ENCODE assay signal across 14 cellular contexts in genomic region chr7:113936535-113936934, GRCh38. TPM values are rescaled to one million over a fixed set of nuclear protein-coding genes. Genes with fewer than 3 reads are reported as not detected.
DNase-seq lines count a peak whose midpoint lies in the region; ATAC-seq, FAIRE-seq and TF ChIP-seq lines count a peak whose summit lies in the region.
"Had no signal": no experiment of that assay in that cellular context is flagged by ENCODE, and none has a peak within 500 bp of the region (broad histone marks: within the 10 kb centered on the region; RNA-seq: fewer than 3 reads in every experiment).

No MANE protein-coding gene starts in this region.

- no peak overlapping the region for H3K14ac ChIP-seq in neuronal stem cell (ENCODE audit: low read length)

- H3K4me3 ChIP-seq in bronchial epithelial cell (ENCODE audit: low read depth, low read length): no peak overlapping the region
- no peak overlapping the region for H3K4me3 ChIP-seq in dorsolateral prefrontal cortex
- H3K4me3 ChIP-seq in neuronal stem cell (ENCODE audit: low read length in 2 of 2): peak overlapping the region in 1 of 2 donors; percentile 48
- H3K4me3 ChIP-seq in upper lobe of left lung: no peak overlapping the region
- no peak overlapping the region for H3K4me3 ChIP-seq in pancreas
- H3K4me3 ChIP-seq: BLaER1 treated with 17β-estradiol and CSF1 and Interleukin-3, amounts not matched to agents 10 nM and 100 nM had no signal

- TF ChIP-seq CTCF in bronchial epithelial cell (IDR thresholded peaks at IDR 0.05; ENCODE audit: insufficient read depth, low read length, severe bottlenecking) (no peak), dorsolateral prefrontal cortex (IDR thresholded peaks at IDR 0.05 in 54 of 56, conservative IDR thresholded peaks at IDR 0.05 in 2 of 56; ENCODE audit: low read depth in 1 of 56, partially characterized antibody in 56 of 56) (no peak), upper lobe of left lung (IDR thresholded peaks at IDR 0.05) (no peak), pancreas (IDR thresholded peaks at IDR 0.05) (no peak)

- TF ChIP-seq POLR2A in upper lobe of left lung (IDR thresholded peaks at IDR 0.05): no peak
- no peak for TF ChIP-seq POLR2A in GM18505 (IDR thresholded peaks at IDR 0.05; ENCODE audit: borderline replicate concordance, extremely low read depth, insufficient read depth, insufficient read length)

- peak overlapping the region; percentile 23 for H3K23ac ChIP-seq in neuronal stem cell (ENCODE audit: low read depth, low read length, poor library complexity)

- no peaks in the 10 kb centered on the region for H3K79me1 ChIP-seq in neuronal stem cell (ENCODE audit: low read depth, low read length)

- H3K4me1 ChIP-seq in neuronal stem cell (ENCODE audit: control insufficient read depth in 2 of 2, insufficient read depth in 1 of 2, low read depth in 1 of 2, low read length in 2 of 2) (no peaks in the 10 kb centered on the region), upper lobe of left lung (no peaks in the 10 kb centered on the region), pancreas (no peaks in the 10 kb centered on the region)
- H3K4me1 ChIP-seq: BLaER1 treated with 17β-estradiol and CSF1 and Interleukin-3, amounts not matched to agents 10 nM and 100 nM had no signal

- H4K91ac ChIP-seq in neuronal stem cell (ENCODE audit: low read depth, low read length, poor library complexity): no peak overlapping the region

- no peak for DNase-seq in bronchial epithelial cell (ENCODE audit: low read depth)
- peak in 1 of 10 donors; percentile 28 for DNase-seq in dorsolateral prefrontal cortex
- DNase-seq in neuronal stem cell (ENCODE audit: low spot score): no peak
- DNase-seq in upper lobe of left lung: no peak
- no peak for DNase-seq in anterior cingulate cortex (lab: John Stamatoyannopoulos, UW)
- no peak for DNase-seq in pancreas
- DNase-seq: ACHN; CD4-positive, CD25-positive, alpha-beta regulatory T cell; DMS53; GF-D8 had no signal

- TF ChIP-seq EP300 in upper lobe of left lung (IDR thresholded peaks at IDR 0.05): no peak

- H3K9me3 ChIP-seq in neuronal stem cell (replicated peaks in 1 of 2; ENCODE audit: control insufficient read depth in 2 of 2, insufficient read depth in 1 of 2, low read depth in 1 of 2, low read length in 2 of 2) (no peaks in the 10 kb centered on the region), upper lobe of left lung (peaks cover 0 to 4% (median 1%) of the 10 kb centered on the region in 4 donors), pancreas (no peaks in the 10 kb centered on the region)

- ATAC-seq in upper lobe of left lung (ENCODE audit: low FRiP score in 2 of 2): peak; percentile 23 to 40
- ATAC-seq in GM18505 (IDR thresholded peaks at IDR 0.05; ENCODE audit: unreplicated experiment): no peak
- no peak for ATAC-seq in pancreas

- no peak overlapping the region for H3K9ac ChIP-seq in neuronal stem cell (ENCODE audit: low read depth, low read length, poor library complexity)
- H3K9ac ChIP-seq: BLaER1 treated with 17β-estradiol and CSF1 and Interleukin-3, amounts not matched to agents 10 nM and 100 nM had no signal

- H3K27ac ChIP-seq in dorsolateral prefrontal cortex (peak overlapping the region in 51 of 59 donors; percentile 15 to 87 (median 63)), neuronal stem cell (replicated peaks; ENCODE audit: low read length) (no peak overlapping the region), upper lobe of left lung (no peak overlapping the region), pancreas (no peak overlapping the region)
- H3K27ac ChIP-seq: BLaER1 treated with 17β-estradiol and CSF1 and Interleukin-3, amounts not matched to agents 10 nM and 100 nM had no signal

- no peak overlapping the region for H4K8ac ChIP-seq in neuronal stem cell (ENCODE audit: low read depth, low read length)

- no peaks in the 10 kb centered on the region for H3K36me3 ChIP-seq in bronchial epithelial cell (ENCODE audit: control insufficient read depth, insufficient read depth, low read length)
- H3K36me3 ChIP-seq in neuronal stem cell (replicated peaks in 1 of 2; ENCODE audit: control insufficient read depth in 2 of 2, insufficient read depth in 2 of 2, low read length in 2 of 2): no peaks in the 10 kb centered on the region
- H3K36me3 ChIP-seq in upper lobe of left lung: no peaks in the 10 kb centered on the region
- H3K36me3 ChIP-seq in pancreas: no peaks in the 10 kb centered on the region
- H3K36me3 ChIP-seq: BLaER1 treated with 17β-estradiol and CSF1 and Interleukin-3, amounts not matched to agents 10 nM and 100 nM had no signal

- FAIRE-seq in bronchial epithelial cell (lab: Jason Lieb, UNC) (peak; percentile 50), pancreas (lab: Jason Lieb, UNC) (no peak)
- FAIRE-seq: H54 had no signal

- H2BK5ac ChIP-seq in neuronal stem cell (ENCODE audit: low read length): no peak overlapping the region

- H3K27me3 ChIP-seq in bronchial epithelial cell (ENCODE audit: control insufficient read depth, insufficient read depth, low read length): no peaks in the 10 kb centered on the region
- H3K27me3 ChIP-seq in dorsolateral prefrontal cortex: no peaks in the 10 kb centered on the region
- no peaks in the 10 kb centered on the region for H3K27me3 ChIP-seq in neuronal stem cell (ENCODE audit: control insufficient read depth in 3 of 3, insufficient read depth in 3 of 3, low read depth in 1 of 3, low read length in 3 of 3)
- no peaks in the 10 kb centered on the region for H3K27me3 ChIP-seq in upper lobe of left lung
- no peaks in the 10 kb centered on the region for H3K27me3 ChIP-seq in pancreas
- H3K27me3 ChIP-seq: BLaER1 treated with 17β-estradiol and CSF1 and Interleukin-3, amounts not matched to agents 10 nM and 100 nM had no signal

- H3K4ac ChIP-seq in neuronal stem cell (ENCODE audit: low read length): no peak overlapping the region

- no peak overlapping the region for H2BK15ac ChIP-seq in neuronal stem cell (ENCODE audit: low read length)

- WGBS in neuronal stem cell (ENCODE audit: extremely low coverage in 2 of 2, insufficient read length in 2 of 2, insufficient replicate concordance in 1 of 2), 2 donors: no CpG with 5 or more reads among the region's 3 CpGs
- 62 to 80% methylated on average over 1 to 3 of the region's 3 CpGs for WGBS in upper lobe of left lung, 2 donors
- 41 to 44% methylated on average over 3 of the region's 3 CpGs for WGBS in pancreas, 2 donors

- H2AK5ac ChIP-seq in neuronal stem cell (ENCODE audit: low read depth, low read length): no peak overlapping the region

- no peak overlapping the region for H2AFZ ChIP-seq in neuronal stem cell (ENCODE audit: low read length)

- H2BK12ac ChIP-seq in neuronal stem cell (ENCODE audit: low read length): no peak overlapping the region

- H3K4me2 ChIP-seq in neuronal stem cell (ENCODE audit: insufficient read depth, low read length, poor library complexity, severe bottlenecking): no peak overlapping the region
- H3K4me2 ChIP-seq: BLaER1 treated with 17β-estradiol and CSF1 and Interleukin-3, amounts not matched to agents 10 nM and 100 nM had no signal

- no peak overlapping the region for H2BK120ac ChIP-seq in neuronal stem cell (ENCODE audit: low read depth, low read length)

- H3K18ac ChIP-seq in neuronal stem cell (ENCODE audit: low read length): no peak overlapping the region

- intact Hi-C loops in dorsolateral prefrontal cortex (cut with DNase I) (no loop called here), pancreas (cut with DNase I) (no loop called here)

RNA-seq across cellular contexts. Expression of gene PPP1R3A, which starts 17.7 kb away (rescaled TPM):
- total RNA-seq in bronchial epithelial cell (not detected in 2 replicates), dorsolateral prefrontal cortex (under 1 TPM in 1 of 120 experiments, not detected in 119; 0.12 TPM), upper lobe of left lung (not detected), pancreas (under 1 TPM in 1 of 6 donors, not detected in 5; 0.08 TPM)
- polyA plus RNA-seq in neuronal stem cell (2013, experiment 1 of 2): not detected
- not detected for polyA plus RNA-seq in neuronal stem cell (2013, experiment 2 of 2)
- not detected for polyA plus RNA-seq in pancreas
- total RNA-seq: A172; CD4-positive, CD25-positive, alpha-beta regulatory T cell had no signal
- polyA plus RNA-seq: CD4-positive, CD25-positive, alpha-beta regulatory T cell had no signal

Comparison
In these comparisons a context has a peak if more than half of its experiments do, and no peak if none do; other contexts are left out.
1. H3K27ac ChIP-seq: peak in dorsolateral prefrontal cortex (51 of 59); none in neuronal stem cell (single experiment), upper lobe of left lung (0 of 4) and pancreas (0 of 4).
2. ATAC-seq: peak in upper lobe of left lung (2 of 2); none in GM18505 (single experiment) and pancreas (0 of 4).